ENCODE assay signal across 1 cellular context in genomic region chr17:28949185-28950016, GRCh38.
TF ChIP-seq lines count a peak whose summit lies in the region.

No MANE protein-coding gene starts in this region.

TF ChIP-seq in H1, 55 proteins besides CTCF, POLR2A, EP300 and RAD21:
- TF ChIP-seq SIRT6 (IDR thresholded peaks at IDR 0.05; ENCODE audit: low read length) (no peak), POU5F1 (IDR thresholded peaks at IDR 0.05; ENCODE audit: low read depth, low read length) (no peak), SIN3A (conservative IDR thresholded peaks at IDR 0.05 in 1 of 2, IDR thresholded peaks at IDR 0.05 in 1 of 2; ENCODE audit: low read depth in 1 of 2, low read length in 2 of 2) (peak; percentile 57 to 61; a peak in 2 of 4 replicates), ASH2L (IDR thresholded peaks at IDR 0.05; ENCODE audit: low read length) (peak; percentile 95), GTF2F1 (IDR thresholded peaks at IDR 0.05; ENCODE audit: borderline replicate concordance, low read depth, low read length) (no peak), CHD1 (IDR thresholded peaks at IDR 0.05; ENCODE audit: low read depth, low read length) (peak; percentile 26; the same call in 1 of the 2 replicates), CREB1 (IDR thresholded peaks at IDR 0.05) (no peak), FOSL1 (IDR thresholded peaks at IDR 0.05; ENCODE audit: insufficient read depth, low read depth, low read length) (no peak), TAF7 (optimal IDR thresholded peaks at IDR 0.05; ENCODE audit: borderline replicate concordance, low read depth, low read length) (peak; percentile 48), KDM4A (IDR thresholded peaks at IDR 0.05; ENCODE audit: low read depth, low read length, severe bottlenecking) (peak; percentile 7), E2F6 (IDR thresholded peaks at IDR 0.05) (no peak), TEAD4 (IDR thresholded peaks at IDR 0.05; ENCODE audit: low read depth, low read length) (0 out of 2 replicates have a peak, but pooled peaks have one; percentile 5), RBBP5 (IDR thresholded peaks at IDR 0.05; ENCODE audit: borderline replicate concordance, low read depth, low read length) (peak; percentile 92; the same call in 1 of the 2 replicates), HDAC2 (IDR thresholded peaks at IDR 0.05; ENCODE audit: borderline replicate concordance in 1 of 2, low read depth in 2 of 2, low read length in 2 of 2) (peak in 1 of 2 experiments; percentile 27; a peak in 1 of 4 replicates), MAX (IDR thresholded peaks at IDR 0.05) (no peak), TAF1 (IDR thresholded peaks at IDR 0.05; ENCODE audit: low read depth, low read length) (peak; percentile 22; the same call in 1 of the 2 replicates), PHF8 (conservative IDR thresholded peaks at IDR 0.05; ENCODE audit: low read depth, low read length) (0 out of 2 replicates have a peak, but pooled peaks have one; percentile 49), KDM5A (IDR thresholded peaks at IDR 0.05; ENCODE audit: low read length) (0 out of 2 replicates have a peak, but pooled peaks have one; percentile 22), BACH1 (IDR thresholded peaks at IDR 0.05; ENCODE audit: low read length) (no peak), SP1 (IDR thresholded peaks at IDR 0.05; ENCODE audit: low read depth, low read length) (no peak), EGR1 (IDR thresholded peaks at IDR 0.05; ENCODE audit: borderline replicate concordance, low read depth, low read length) (no peak), YY1 (IDR thresholded peaks at IDR 0.05; ENCODE audit: low read depth, low read length) (peak; percentile 91), KDM1A (IDR thresholded peaks at IDR 0.05; ENCODE audit: borderline replicate concordance, low read length) (0 out of 2 replicates have a peak, but pooled peaks have one; percentile 35), RFX5 (IDR thresholded peaks at IDR 0.05; ENCODE audit: borderline replicate concordance, low read depth, low read length) (no peak), POLR2AphosphoS5 (IDR thresholded peaks at IDR 0.05; ENCODE audit: low read depth, low read length) (no peak)
- TF ChIP-seq, protein P1, sequence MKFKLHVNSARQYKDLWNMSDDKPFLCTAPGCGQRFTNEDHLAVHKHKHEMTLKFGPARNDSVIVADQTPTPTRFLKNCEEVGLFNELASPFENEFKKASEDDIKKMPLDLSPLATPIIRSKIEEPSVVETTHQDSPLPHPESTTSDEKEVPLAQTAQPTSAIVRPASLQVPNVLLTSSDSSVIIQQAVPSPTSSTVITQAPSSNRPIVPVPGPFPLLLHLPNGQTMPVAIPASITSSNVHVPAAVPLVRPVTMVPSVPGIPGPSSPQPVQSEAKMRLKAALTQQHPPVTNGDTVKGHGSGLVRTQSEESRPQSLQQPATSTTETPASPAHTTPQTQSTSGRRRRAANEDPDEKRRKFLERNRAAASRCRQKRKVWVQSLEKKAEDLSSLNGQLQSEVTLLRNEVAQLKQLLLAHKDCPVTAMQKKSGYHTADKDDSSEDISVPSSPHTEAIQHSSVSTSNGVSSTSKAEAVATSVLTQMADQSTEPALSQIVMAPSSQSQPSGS (IDR thresholded peaks at IDR 0.05; ENCODE audit: low read length): no peak
